In genomic region chr3:157160652-157161480, GRCh38 we compare ENCODE assay signal across 8 cellular contexts. TPM values are rescaled to one million over a fixed set of nuclear protein-coding genes. Genes with fewer than 3 reads are reported as not detected.
DNase-seq lines count a peak whose midpoint lies in the region; ATAC-seq and TF ChIP-seq lines count a peak whose summit lies in the region.

No MANE protein-coding gene starts in this region.

- peak; percentile 43 for DNase-seq in DMS114 treated with DMSO at 0.1 percent for 48 hours (lab: John Stamatoyannopoulos, UW; ENCODE audit: unreplicated experiment)
- peak; percentile 49 for DNase-seq in GM20000 (ENCODE audit: low spot score)
- no peak for DNase-seq in OCI-LY7 (ENCODE audit: low spot score)
- DNase-seq in activated naive CD4-positive, alpha-beta T cell treated with anti-CD3 and anti-CD28 coated beads, Interleukin-2, amount 10 ng/mL, durations not matched to agents 7 days and 5 days: peak; percentile 67
- peak in 23 of 42 donors; percentile 13 to 83 (median 56) for DNase-seq in head of caudate nucleus
- DNase-seq in ovary: peak; percentile 76 to 91 (median 83)
- DNase-seq in uterus: peak; percentile 88 to 90

- H3K4me3 ChIP-seq in OCI-LY7 (ENCODE audit: low read depth, low read length, poor library complexity, severe bottlenecking) (peak overlapping the region; percentile 88), ovary (peak overlapping the region; percentile 99), uterus (peak overlapping the region; percentile 87 to 93)

- H2AFZ ChIP-seq in OCI-LY7 (ENCODE audit: low read length): peak overlapping the region; percentile 56; the same call in 1 of the 2 replicates

- H3K4me1 ChIP-seq in OCI-LY7 (ENCODE audit: insufficient read depth, low read length, poor library complexity, severe bottlenecking) (peaks cover 39% of the 10 kb centered on the region), ovary (ENCODE audit: insufficient read depth) (peaks cover 3% of the 10 kb centered on the region), uterus (peaks cover 6 to 23% of the 10 kb centered on the region in 2 donors)

- H3K27me3 ChIP-seq in ovary (no peaks in the 10 kb centered on the region), uterus (peaks cover 0 to 4% of the 10 kb centered on the region in 2 donors)

- TF ChIP-seq CTCF in GM20000 (IDR thresholded peaks at IDR 0.05; ENCODE audit: extremely low read depth, missing control alignments) (no peak), OCI-LY7 (conservative IDR thresholded peaks at IDR 0.05; ENCODE audit: low read length) (no peak), ovary (IDR thresholded peaks at IDR 0.05) (peak in 1 of 3 donors; percentile 20), uterus (IDR thresholded peaks at IDR 0.05) (no peak)

- H3K9me3 ChIP-seq in OCI-LY7 (ENCODE audit: low read length): no peaks in the 10 kb centered on the region
- no peaks in the 10 kb centered on the region for H3K9me3 ChIP-seq in ovary
- H3K9me3 ChIP-seq in uterus: no peaks in the 10 kb centered on the region

- peaks cover 50% of the 10 kb centered on the region for H3K4me1 Mint-ChIP-seq in activated naive CD4-positive, alpha-beta T cell treated with anti-CD3 and anti-CD28 coated beads, Interleukin-2, amount 10 ng/mL, durations not matched to agents 7 days and 5 days

- H3K9me3 Mint-ChIP-seq in activated naive CD4-positive, alpha-beta T cell treated with anti-CD3 and anti-CD28 coated beads, Interleukin-2, amount 10 ng/mL, durations not matched to agents 7 days and 5 days: no peaks in the 10 kb centered on the region

- H3K27ac Mint-ChIP-seq in activated naive CD4-positive, alpha-beta T cell treated with anti-CD3 and anti-CD28 coated beads, Interleukin-2, amount 10 ng/mL, durations not matched to agents 7 days and 5 days: peak overlapping the region; percentile 100

- intact Hi-C loops in OCI-LY7 (cut with micrococcal nuclease; ENCODE audit: unreplicated experiment): loop anchor here (1.0 to 10.0 kb wide), 6 partner anchors 14 to 1286 kb away; partner anchors contain the start of genes GMPS, RSRC1, SSR3 and TIPARP
- intact Hi-C loops in head of caudate nucleus (cut with DNase I): loop anchor here (1.0 kb wide), 1 partner anchor 14 kb away; no protein-coding TSS in a partner anchor
- intact Hi-C loops in ovary (cut with DNase I): loop anchor here in 3 of 4 donors (1.0 to 10.0 kb wide), 3 partner anchors 13 to 616 kb away; no protein-coding TSS in a partner anchor
- intact Hi-C loops in uterus (cut with DNase I; ENCODE audit: low total_unique reads): loop anchor here (2.0 kb wide), 1 partner anchor 14 kb away; no protein-coding TSS in a partner anchor

- H3K79me2 ChIP-seq in OCI-LY7 (ENCODE audit: insufficient read depth, low read depth, low read length): peaks cover 54% of the 10 kb centered on the region

- peak; percentile 36 for TF ChIP-seq EP300 in ovary (IDR thresholded peaks at IDR 0.05)

- peaks cover 34% of the 10 kb centered on the region for H4K20me1 ChIP-seq in OCI-LY7 (ENCODE audit: insufficient read depth, low read length)

- H3K4me3 Mint-ChIP-seq in activated naive CD4-positive, alpha-beta T cell treated with anti-CD3 and anti-CD28 coated beads, Interleukin-2, amount 10 ng/mL, durations not matched to agents 7 days and 5 days: peak overlapping the region; percentile 81

- H3K27ac ChIP-seq in OCI-LY7 (ENCODE audit: low read depth, low read length, poor library complexity, severe bottlenecking): peak overlapping the region; percentile 92
- H3K27ac ChIP-seq in ovary: peak overlapping the region; percentile 99
- H3K27ac ChIP-seq in uterus: peak overlapping the region; percentile 96 to 99

- TF ChIP-seq POLR2A in ovary (IDR thresholded peaks at IDR 0.05): no peak
- peak in 1 of 2 donors; percentile 29 for TF ChIP-seq POLR2A in uterus (IDR thresholded peaks at IDR 0.05)

- POLR2A ChIA-PET in OCI-LY7 (lab: Charles Lee): interaction anchor here (0.6 to 8.7 kb wide), 14 partner anchors 8 to 491 kb away, joined by 3 to 245 read pairs (median 5); no protein-coding TSS in a partner anchor

- ATAC-seq in HG03575 (IDR thresholded peaks at IDR 0.05; ENCODE audit: extremely low read depth, insufficient number of reproducible peaks, low FRiP score, unreplicated experiment): peak; percentile 22

- 2 to 6% (median 3%) methylated on average over 22 of the region's 22 CpGs for WGBS in ovary, 3 donors

- TSS peak; percentile 89 for BruUV-seq in OCI-LY7 (replicated peaks; lab: Mats Ljungman, UMichigan)

- peak overlapping the region; percentile 91 for H3K4me2 ChIP-seq in OCI-LY7 (ENCODE audit: low read length)

- H3K36me3 ChIP-seq in OCI-LY7 (ENCODE audit: insufficient read depth, low read length) (peaks cover 40% of the 10 kb centered on the region), ovary (no peaks in the 10 kb centered on the region), uterus (no peaks in the 10 kb centered on the region)

- H3K36me3 Mint-ChIP-seq in activated naive CD4-positive, alpha-beta T cell treated with anti-CD3 and anti-CD28 coated beads, Interleukin-2, amount 10 ng/mL, durations not matched to agents 7 days and 5 days: peaks cover 42% of the 10 kb centered on the region

- H3K9me2 ChIP-seq in OCI-LY7 (ENCODE audit: insufficient read depth, low read length): no peaks in the 10 kb centered on the region

- CTCF ChIA-PET in OCI-LY7 (lab: Charles Lee; ENCODE audit: unreplicated experiment): interaction anchor here (0.6 to 1.7 kb wide), 5 partner anchors 10 to 991 kb away, joined by 3 to 9 read pairs (median 3); no protein-coding TSS in a partner anchor
- CTCF ChIA-PET in activated naive CD4-positive, alpha-beta T cell treated with anti-CD3 and anti-CD28 coated beads, Interleukin-2, amount 10 ng/mL, durations not matched to agents 7 days and 5 days (lab: Charles Lee): interaction anchor here (1.0 to 4.3 kb wide), 6 partner anchors 10 to 79 kb away, joined by 3 to 41 read pairs (median 3); no protein-coding TSS in a partner anchor

- H3K27me3 Mint-ChIP-seq in activated naive CD4-positive, alpha-beta T cell treated with anti-CD3 and anti-CD28 coated beads, Interleukin-2, amount 10 ng/mL, durations not matched to agents 7 days and 5 days: peaks cover 5% of the 10 kb centered on the region

RNA-seq across cellular contexts. Expression of gene CCNL1, which starts 0.9 kb away (rescaled TPM):
- total RNA-seq in OCI-LY7 (2014; rRNA removed; shearing (Covaris generic)): 221 and 280 TPM in 2 replicates
- total RNA-seq in OCI-LY7 (2022) (158 and 190 TPM in 2 replicates), ovary (100 to 1,000 TPM in 4 of 7 donors, 10 to 100 TPM in 3; 86.8 to 514 (median 115) TPM), uterus (100 to 1,000 TPM; 100 to 252 (median 155) TPM)
- polyA plus RNA-seq in ovary: 10 to 100 TPM; 67.6 to 78.7 TPM
